ENCODE assay signal across 17 cellular contexts in the genomic region with DNA sequence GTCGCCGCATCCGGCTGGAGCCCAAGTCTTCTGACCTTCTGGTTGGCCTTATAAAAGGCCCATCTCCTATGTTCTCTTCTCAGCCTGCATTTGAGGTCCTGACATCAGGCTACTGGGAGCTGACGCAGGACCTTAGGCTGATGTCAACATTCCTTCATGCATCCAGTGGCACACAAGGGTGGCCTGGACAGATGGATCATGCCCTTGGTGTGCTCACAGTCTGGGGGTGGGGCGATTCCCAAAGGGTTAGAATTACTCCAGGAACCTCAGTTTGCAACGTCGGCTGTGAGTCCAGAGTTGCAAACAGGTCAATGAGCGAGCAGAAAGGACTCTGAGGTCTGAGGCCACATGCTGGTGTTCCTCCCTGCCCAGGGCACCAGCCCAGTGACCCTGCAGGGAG. TPM values are rescaled to one million over a fixed set of nuclear protein-coding genes. Genes with fewer than 3 reads are reported as not detected.
DNase-seq lines count a peak whose midpoint lies in the region; ATAC-seq and TF ChIP-seq lines count a peak whose summit lies in the region.
"Had no signal": no experiment of that assay in that cellular context is flagged by ENCODE, and none has a peak within 500 bp of the region (broad histone marks: within the 10 kb centered on the region; RNA-seq: fewer than 3 reads in every experiment).

No MANE protein-coding gene starts in this region.

- no peaks in the 10 kb centered on the region for H3K79me2 ChIP-seq in Karpas-422 (ENCODE audit: low read length)

- no peak overlapping the region for H3K4me3 ChIP-seq in Caco-2 (ENCODE audit: low read depth, low read length)
- H3K4me3 ChIP-seq in coronary artery = no peak overlapping the region
- H3K4me3 ChIP-seq in mesodermal cell (ENCODE audit: extremely low read depth, insufficient read depth, low read length, poor library complexity, severe bottlenecking) = no peak overlapping the region
- H3K4me3 ChIP-seq in Karpas-422 (ENCODE audit: low read length) = no peak overlapping the region
- H3K4me3 ChIP-seq in uterus = no peak overlapping the region
- H3K4me3 ChIP-seq: psoas muscle, stomach had no signal

- peak overlapping the region; percentile 98 for H3K27ac Mint-ChIP-seq in Caco-2 (ENCODE audit: unreplicated experiment)
- H3K27ac Mint-ChIP-seq: activated naive CD4-positive, alpha-beta T cell treated with anti-CD3 and anti-CD28 coated beads, Interleukin-2, amount 50 U/mL, for 72 hours had no signal

- H3K27ac ChIP-seq in coronary artery (no peak overlapping the region), mesodermal cell (ENCODE audit: low read depth, low read length, severe bottlenecking) (peak overlapping the region; percentile 98), Karpas-422 (ENCODE audit: low read length) (no peak overlapping the region), uterus (no peak overlapping the region), foreskin keratinocyte (no peak overlapping the region)

- no peaks in the 10 kb centered on the region for H3K9me2 ChIP-seq in Karpas-422 (replicated peaks; ENCODE audit: insufficient read depth, low read length)

- H3K27me3 ChIP-seq in Caco-2 (replicated peaks; ENCODE audit: control insufficient read depth, insufficient read depth, low read length) (no peaks in the 10 kb centered on the region), Karpas-422 (ENCODE audit: low read length) (no peaks in the 10 kb centered on the region), uterus (no peaks in the 10 kb centered on the region), foreskin keratinocyte (no peaks in the 10 kb centered on the region)
- H3K27me3 ChIP-seq: stomach had no signal

- intact Hi-C loops in Caco-2 (cut with micrococcal nuclease; ENCODE audit: unreplicated experiment) = no loop called here
- intact Hi-C loops in uterus (cut with DNase I; ENCODE audit: low total_unique reads) = no loop called here

- H4K20me1 ChIP-seq in Karpas-422 (ENCODE audit: insufficient read depth, low read depth, low read length) = no peaks in the 10 kb centered on the region

- no peak overlapping the region for H2AFZ ChIP-seq in Karpas-422 (ENCODE audit: low read length)

- DNase-seq in Caco-2 (no peak), LHCN-M2 (ENCODE audit: low read depth) (peak; percentile 60), coronary artery (ENCODE audit: low spot score) (peak; percentile 61), Karpas-422 (no peak), uterus (no peak), foreskin keratinocyte (no peak)
- DNase-seq: activated CD4-positive, alpha-beta T cell treated with anti-CD3 and anti-CD28 coated beads for 48 hours; activated T-cell treated with anti-CD3 and anti-CD28 coated beads for 4 hours; Calu3; islet precursor cell; KBM-7; NCI-H2227 treated with DMSO at 0.1 percent for 48 hours; psoas muscle; stomach had no signal

- H3K4me1 Mint-ChIP-seq in Caco-2 (ENCODE audit: low read depth, unreplicated experiment) = peaks cover 20% of the 10 kb centered on the region

- BruUV-seq in Caco-2 (replicated peaks; lab: Mats Ljungman, UMichigan) = TSS peak; percentile 70

- peaks cover 40% of the 10 kb centered on the region for H3K4me1 ChIP-seq in Caco-2
- peaks cover 30% of the 10 kb centered on the region for H3K4me1 ChIP-seq in mesodermal cell (ENCODE audit: control insufficient read depth, insufficient read depth, low read length, poor library complexity, severe bottlenecking)
- peaks cover 6% of the 10 kb centered on the region for H3K4me1 ChIP-seq in Karpas-422 (ENCODE audit: low read length)
- peaks cover 0 to 3% of the 10 kb centered on the region in 2 donors for H3K4me1 ChIP-seq in uterus
- H3K4me1 ChIP-seq in foreskin keratinocyte = peaks cover 3% of the 10 kb centered on the region

- H3K27me3 Mint-ChIP-seq in Caco-2 (ENCODE audit: insufficient read depth, unreplicated experiment) = no peaks in the 10 kb centered on the region

- H3K9me3 Mint-ChIP-seq in Caco-2 (ENCODE audit: unreplicated experiment) = no peaks in the 10 kb centered on the region
- H3K9me3 Mint-ChIP-seq: activated naive CD4-positive, alpha-beta T cell treated with anti-CD3 and anti-CD28 coated beads, Interleukin-2, amount 50 U/mL, for 72 hours had no signal

- TF ChIP-seq CTCF in Caco-2 (IDR thresholded peaks at IDR 0.05; ENCODE audit: insufficient read depth in 1 of 2, low read depth in 1 of 2, low read length in 1 of 2, severe bottlenecking in 1 of 2, unreplicated experiment in 1 of 2) (no peak), coronary artery (IDR thresholded peaks at IDR 0.05) (no peak), uterus (IDR thresholded peaks at IDR 0.05) (no peak), foreskin keratinocyte (conservative IDR thresholded peaks at IDR 0.05) (no peak)

- POLR2A ChIA-PET in Caco-2 (lab: Charles Lee) = interaction anchor here (0.7 kb wide), 1 partner anchor 14 kb away, joined by 5 read pairs; no protein-coding TSS in a partner anchor

- ATAC-seq in foreskin keratinocyte (no peak), HG02571 (IDR thresholded peaks at IDR 0.05; ENCODE audit: unreplicated experiment) (no peak)
- ATAC-seq: activated naive CD4-positive, alpha-beta T cell treated with anti-CD3 and anti-CD28 coated beads, Interleukin-2, amount 50 U/mL, for 72 hours; psoas muscle had no signal

- no peak overlapping the region for H3K4me3 Mint-ChIP-seq in Caco-2 (ENCODE audit: unreplicated experiment)

- peaks cover 8% of the 10 kb centered on the region for H3K36me3 Mint-ChIP-seq in Caco-2 (ENCODE audit: insufficient read depth, unreplicated experiment)
- H3K36me3 Mint-ChIP-seq: activated naive CD4-positive, alpha-beta T cell treated with anti-CD3 and anti-CD28 coated beads, Interleukin-2, amount 50 U/mL, for 72 hours had no signal

- no peak overlapping the region for H3K4me2 ChIP-seq in Karpas-422 (ENCODE audit: low read depth, low read length, poor library complexity, severe bottlenecking)

- H3K36me3 ChIP-seq in Caco-2 (ENCODE audit: control insufficient read depth, insufficient read depth, low read length) (no peaks in the 10 kb centered on the region), mesodermal cell (ENCODE audit: control insufficient read depth, insufficient read depth, low read length) (no peaks in the 10 kb centered on the region), Karpas-422 (ENCODE audit: insufficient read depth, low read length) (no peaks in the 10 kb centered on the region), uterus (no peaks in the 10 kb centered on the region)
- H3K36me3 ChIP-seq: stomach had no signal

- CTCF ChIA-PET in Caco-2 (lab: Charles Lee) = no interaction called here

- H3K9me3 ChIP-seq in Caco-2 (no peaks in the 10 kb centered on the region), mesodermal cell (ENCODE audit: control insufficient read depth, low read length) (no peaks in the 10 kb centered on the region), Karpas-422 (ENCODE audit: low read length) (no peaks in the 10 kb centered on the region), uterus (no peaks in the 10 kb centered on the region)
- H3K9me3 ChIP-seq: psoas muscle, stomach had no signal

- WGBS in mesodermal cell (ENCODE audit: insufficient coverage in 2 of 2), 2 experiments = 93 to 96% methylated on average over 8 of the region's 8 CpGs

- H3K9ac ChIP-seq in Karpas-422 (ENCODE audit: low read length) = no peak overlapping the region

- no peak for TF ChIP-seq POLR2A in uterus (IDR thresholded peaks at IDR 0.05)

RNA-seq across cellular contexts. Expression of a gene that starts 8.2 kb away (rescaled TPM):
- total RNA-seq in Caco-2 (2022) (19.5 and 23.5 TPM in 2 replicates), LHCN-M2 (2014; rRNA removed) (37.1 and 39.4 TPM in 2 replicates), uterus (10 to 100 TPM; 20.3 to 41.8 (median 28.4) TPM), foreskin keratinocyte (11.9 and 12.7 TPM in 2 replicates)
- polyA plus RNA-seq in LHCN-M2 (2012) = 28.6 TPM
- polyA plus RNA-seq in mesodermal cell (2013, experiment 1 of 2) = 57.7 TPM
- polyA plus RNA-seq in mesodermal cell (2013, experiment 2 of 2) = 45.1 TPM
- 0.76 TPM in 1 of 2 replicates, not detected in the other for total RNA-seq in Karpas-422 (2014; rRNA removed; shearing (Covaris generic); ENCODE audit: low replicate concordance)
- 5.4 and 5.7 TPM in 2 replicates for polyA plus RNA-seq in foreskin keratinocyte

RNA-seq across cellular contexts. Expression of a gene that starts 26.8 kb away (rescaled TPM):
- total RNA-seq in Caco-2 (2022) (64.9 and 75.6 TPM in 2 replicates), LHCN-M2 (2014; rRNA removed) (85.3 and 99.9 TPM in 2 replicates), uterus (10 to 100 TPM in 3 of 4 donors, 1 to 10 TPM in 1; 4.9 to 31.4 (median 19.2) TPM), foreskin keratinocyte (59.8 and 62.6 TPM in 2 replicates)
- 55.3 TPM for polyA plus RNA-seq in LHCN-M2 (2012)
- polyA plus RNA-seq in mesodermal cell (2013, experiment 1 of 2) = 39.2 TPM
- 36.9 TPM for polyA plus RNA-seq in mesodermal cell (2013, experiment 2 of 2)
- 18.9 and 27.3 TPM in 2 replicates for total RNA-seq in Karpas-422 (2014; rRNA removed; shearing (Covaris generic); ENCODE audit: low replicate concordance)
- polyA plus RNA-seq in foreskin keratinocyte = 64.2 and 73.3 TPM in 2 replicates

Comparison
In these comparisons a context has a peak if more than half of its experiments do, and no peak if none do; other contexts are left out.
1. DNase-seq: peak in LHCN-M2 (single experiment) and coronary artery (single experiment); none in Caco-2 (0 of 2), Karpas-422 (single experiment), uterus (0 of 2) and foreskin keratinocyte (0 of 2).